In genomic region chr4:55635760-55636621, GRCh38 we compare ENCODE assay signal across 8 cellular contexts. TPM values are rescaled to one million over a fixed set of nuclear protein-coding genes. Genes with fewer than 3 reads are reported as not detected.
DNase-seq lines count a peak whose midpoint lies in the region; ATAC-seq and TF ChIP-seq lines count a peak whose summit lies in the region.

Gene NMU, minus strand, starts transcription at chr4:55636298. Its CDS starts 106 bp downstream, at chr4:55636192.

- peaks cover 10% of the 10 kb centered on the region for H3K4me1 ChIP-seq in mammary epithelial cell (ENCODE audit: insufficient read depth, low read length)

- no peak within 1 kb of the TSS for H3K27ac Mint-ChIP-seq in CD4-positive, alpha-beta T cell

- dilution Hi-C loops in mammary epithelial cell (cut with HindIII; ENCODE audit: low sequenced_read_pairs), result loop anchor here (10.0 kb wide), 1 partner anchor 191 kb away; no protein-coding TSS in a partner anchor

- peak within 1 kb of the TSS; percentile 97 for H2AFZ ChIP-seq in mammary epithelial cell (ENCODE audit: low read depth, low read length)

- H3K36me3 Mint-ChIP-seq in CD4-positive, alpha-beta T cell (ENCODE audit: low read depth), result no peaks in the 10 kb centered on the region

- H3K27me3 Mint-ChIP-seq in CD4-positive, alpha-beta T cell, result peaks cover 87% of the 10 kb centered on the region

- H3K4me3 Mint-ChIP-seq in CD4-positive, alpha-beta T cell, result peak within 1 kb of the TSS; percentile 77

- peaks cover 45% of the 10 kb centered on the region for H3K27me3 ChIP-seq in CD4-positive, alpha-beta T cell (ENCODE audit: control insufficient read depth, insufficient read depth, low read length)
- no peaks in the 10 kb centered on the region for H3K27me3 ChIP-seq in mammary epithelial cell (ENCODE audit: insufficient read depth, low read length)

- peak within 1 kb of the TSS; percentile 37 to 63 (median 53) for H3K4me3 ChIP-seq in mammary epithelial cell (replicated peaks in 1 of 3; ENCODE audit: insufficient read depth in 1 of 3, low read depth in 2 of 3, low read length in 3 of 3)

- H3K9me3 Mint-ChIP-seq in CD4-positive, alpha-beta T cell, result no peaks in the 10 kb centered on the region

- WGBS in mammary epithelial cell (ENCODE audit: low coverage, missing lambda C conversion rate), result 5% methylated on average over 38 of the region's 75 CpGs

- no peak within 1 kb of the TSS for H3K9ac ChIP-seq in mammary epithelial cell (ENCODE audit: insufficient read depth, low read length)

- no peak for ATAC-seq in CD4-positive, alpha-beta T cell (ENCODE audit: poor library complexity)
- peak; percentile 82 for ATAC-seq in GM19351 (IDR thresholded peaks at IDR 0.05; ENCODE audit: unreplicated experiment)
- ATAC-seq in HG03565 (IDR thresholded peaks at IDR 0.05; ENCODE audit: unreplicated experiment), result peak; percentile 67
- ATAC-seq in SK-N-SH treated with all-trans-retinoic acid at 6 μM for 48 hours, result peak; percentile 78
- ATAC-seq in left lobe of liver, result peak; percentile 70

- no peaks in the 10 kb centered on the region for H3K79me2 ChIP-seq in mammary epithelial cell (ENCODE audit: insufficient read depth, low read length)

- no peaks in the 10 kb centered on the region for H3K9me3 ChIP-seq in CD4-positive, alpha-beta T cell (ENCODE audit: control insufficient read depth, low read length)
- H3K9me3 ChIP-seq in mammary epithelial cell (replicated peaks; ENCODE audit: insufficient read depth, low read length), result no peaks in the 10 kb centered on the region

- H3K4me1 Mint-ChIP-seq in CD4-positive, alpha-beta T cell (ENCODE audit: low read depth), result peaks cover 19% of the 10 kb centered on the region

- no peaks in the 10 kb centered on the region for H4K20me1 ChIP-seq in mammary epithelial cell (ENCODE audit: insufficient read depth, low read length)

- BruUV-seq in mammary epithelial cell (replicated peaks; lab: Mats Ljungman, UMichigan), result no TSS peak

- CTCF ChIA-PET in CD4-positive, alpha-beta T cell (lab: Charles Lee), result no interaction called here
- CTCF ChIA-PET in mammary epithelial cell (lab: Charles Lee; ENCODE audit: low non-redundant PET), result no interaction called here

- H3K36me3 ChIP-seq in mammary epithelial cell (ENCODE audit: insufficient read depth, low read length), result no peaks in the 10 kb centered on the region

- intact Hi-C loops in CD4-positive, alpha-beta T cell (cut with DNase I, micrococcal nuclease), result no loop called here
- intact Hi-C loops in mammary epithelial cell (cut with micrococcal nuclease), result loop anchor here (2.0 to 5.0 kb wide), 4 partner anchors 89 to 289 kb away; partner anchors contain the start of genes CLOCK and SRD5A3

- no peak within 1 kb of the TSS for H3K27ac ChIP-seq in CD4-positive, alpha-beta T cell (ENCODE audit: low read depth, low read length)
- no peak within 1 kb of the TSS for H3K27ac ChIP-seq in mammary epithelial cell (ENCODE audit: insufficient read depth, low read depth, low read length)

- no peak for TF ChIP-seq CTCF in CD4-positive, alpha-beta T cell (IDR thresholded peaks at IDR 0.05)
- TF ChIP-seq CTCF in mammary epithelial cell (conservative IDR thresholded peaks at IDR 0.05 in 1 of 2, IDR thresholded peaks at IDR 0.05 in 1 of 2; ENCODE audit: extremely low read depth in 1 of 2, insufficient read depth in 1 of 2, low read depth in 1 of 2, low read length in 2 of 2), result peak in 1 of 2 donors; percentile 38

- H3K4me2 ChIP-seq in mammary epithelial cell (ENCODE audit: insufficient read depth, low read depth, low read length), result peak within 1 kb of the TSS; percentile 88

- in situ Hi-C loops in mammary epithelial cell (cut with MboI; ENCODE audit: low sequenced_read_pairs in 2 of 2), result no loop called here

- peak in 1 of 10 experiments; percentile 5 for DNase-seq in CD4-positive, alpha-beta T cell
- DNase-seq in mammary epithelial cell (peak; percentile 52), left lobe of liver (ENCODE audit: low spot score) (peak; percentile 46), middle frontal gyrus (ENCODE audit: extremely low spot score, low spot score) (no peak)
- DNase-seq in stimulated activated CD8-positive, alpha-beta memory T cell treated with anti-CD3 and anti-CD28 coated beads, Interleukin-4, amount 100 ng/mL, for 48 hours, result peak; percentile 56

- POLR2A ChIA-PET in CD4-positive, alpha-beta T cell (lab: Charles Lee), result no interaction called here

TF ChIP-seq in SK-N-SH treated with all-trans-retinoic acid at 6 μM for 48 hours, 23 proteins besides CTCF, POLR2A, EP300 and RAD21:
- TF ChIP-seq, protein P1, sequence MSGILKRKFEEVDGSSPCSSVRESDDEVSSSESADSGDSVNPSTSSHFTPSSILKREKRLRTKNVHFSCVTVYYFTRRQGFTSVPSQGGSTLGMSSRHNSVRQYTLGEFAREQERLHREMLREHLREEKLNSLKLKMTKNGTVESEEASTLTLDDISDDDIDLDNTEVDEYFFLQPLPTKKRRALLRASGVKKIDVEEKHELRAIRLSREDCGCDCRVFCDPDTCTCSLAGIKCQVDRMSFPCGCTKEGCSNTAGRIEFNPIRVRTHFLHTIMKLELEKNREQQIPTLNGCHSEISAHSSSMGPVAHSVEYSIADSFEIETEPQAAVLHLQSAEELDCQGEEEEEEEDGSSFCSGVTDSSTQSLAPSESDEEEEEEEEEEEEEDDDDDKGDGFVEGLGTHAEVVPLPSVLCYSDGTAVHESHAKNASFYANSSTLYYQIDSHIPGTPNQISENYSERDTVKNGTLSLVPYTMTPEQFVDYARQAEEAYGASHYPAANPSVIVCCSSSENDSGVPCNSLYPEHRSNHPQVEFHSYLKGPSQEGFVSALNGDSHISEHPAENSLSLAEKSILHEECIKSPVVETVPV (CRISPR knock-in tag; IDR thresholded peaks at IDR 0.05), result no peak
- no peak for TF ChIP-seq CREB5 (CRISPR knock-in tag; IDR thresholded peaks at IDR 0.05; ENCODE audit: low read depth)
- TF ChIP-seq TOX (CRISPR knock-in tag; IDR thresholded peaks at IDR 0.05; ENCODE audit: borderline replicate concordance), result no peak
- TF ChIP-seq TCF4 (CRISPR knock-in tag; IDR thresholded peaks at IDR 0.05; ENCODE audit: borderline replicate concordance), result no peak
- no peak for TF ChIP-seq OSR1 (CRISPR knock-in tag; IDR thresholded peaks at IDR 0.05)
- no peak for TF ChIP-seq GLIS3 (CRISPR knock-in tag; IDR thresholded peaks at IDR 0.05)
- no peak for TF ChIP-seq PPARA (CRISPR knock-in tag; IDR thresholded peaks at IDR 0.05; ENCODE audit: borderline replicate concordance)
- TF ChIP-seq CSDC2 (CRISPR knock-in tag; IDR thresholded peaks at IDR 0.05), result no peak
- TF ChIP-seq, protein P2, sequence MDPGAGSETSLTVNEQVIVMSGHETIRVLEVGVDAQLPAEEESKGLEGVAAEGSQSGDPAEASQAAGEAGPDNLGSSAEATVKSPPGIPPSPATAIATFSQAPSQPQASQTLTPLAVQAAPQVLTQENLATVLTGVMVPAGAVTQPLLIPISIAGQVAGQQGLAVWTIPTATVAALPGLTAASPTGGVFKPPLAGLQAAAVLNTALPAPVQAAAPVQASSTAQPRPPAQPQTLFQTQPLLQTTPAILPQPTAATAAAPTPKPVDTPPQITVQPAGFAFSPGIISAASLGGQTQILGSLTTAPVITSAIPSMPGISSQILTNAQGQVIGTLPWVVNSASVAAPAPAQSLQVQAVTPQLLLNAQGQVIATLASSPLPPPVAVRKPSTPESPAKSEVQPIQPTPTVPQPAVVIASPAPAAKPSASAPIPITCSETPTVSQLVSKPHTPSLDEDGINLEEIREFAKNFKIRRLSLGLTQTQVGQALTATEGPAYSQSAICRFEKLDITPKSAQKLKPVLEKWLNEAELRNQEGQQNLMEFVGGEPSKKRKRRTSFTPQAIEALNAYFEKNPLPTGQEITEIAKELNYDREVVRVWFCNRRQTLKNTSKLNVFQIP (CRISPR knock-in tag; IDR thresholded peaks at IDR 0.05; ENCODE audit: borderline replicate concordance, low read depth), result no peak
- no peak for TF ChIP-seq ESRRG (CRISPR knock-in tag; IDR thresholded peaks at IDR 0.05)
- TF ChIP-seq ZNF8 (CRISPR knock-in tag; IDR thresholded peaks at IDR 0.05), result no peak
- no peak for TF ChIP-seq SNAI2 (CRISPR knock-in tag; IDR thresholded peaks at IDR 0.05)
- TF ChIP-seq ZNF565 (CRISPR knock-in tag; conservative IDR thresholded peaks at IDR 0.05; ENCODE audit: low read depth), result no peak

RNA-seq across cellular contexts. Expression of gene NMU, which starts in this region (rescaled TPM):
- not detected for total RNA-seq in CD4-positive, alpha-beta T cell
- total RNA-seq in mammary epithelial cell, result 1 to 10 TPM in 1 of 2 donors, not detected in 1; 1.7 TPM
- polyA plus RNA-seq in mammary epithelial cell, result 5.6 TPM
- polyA minus RNA-seq in mammary epithelial cell, result not detected
- total RNA-seq in left lobe of liver, result 0.65 TPM

Comparison
In these comparisons a context has a peak if more than half of its experiments do, and no peak if none do; other contexts are left out.
1. Peak in DNase-seq and ATAC-seq in left lobe of liver; RNA of the gene not detected or under 1 TPM.